ENCODE assay signal across 7 cellular contexts in the genomic region with DNA sequence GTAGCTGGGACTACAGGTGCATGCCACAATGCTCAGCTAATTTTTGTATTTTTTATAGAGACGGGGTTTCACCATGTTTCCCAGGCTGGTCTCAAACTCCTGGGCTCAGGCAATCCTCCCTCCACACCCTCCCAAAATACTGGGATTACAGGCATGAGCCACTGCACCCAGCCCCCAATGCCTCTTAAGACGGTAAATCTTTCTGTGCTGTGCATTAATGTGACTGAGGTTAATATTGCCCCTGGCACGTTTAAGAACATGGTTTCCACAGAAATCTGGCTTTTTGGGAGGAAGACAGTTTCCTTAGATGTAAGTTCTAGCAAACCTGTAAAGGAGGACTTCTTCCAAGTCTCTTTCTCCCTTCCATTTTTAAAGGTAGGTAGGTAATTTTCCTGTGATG.
"Had no signal": no experiment of that assay in that cellular context is flagged by ENCODE, and none has a peak within 500 bp of the region (broad histone marks: within the 10 kb centered on the region; RNA-seq: fewer than 3 reads in every experiment).

No MANE protein-coding gene starts in this region.

- DNase-seq: GOT3, H7, H9, HFFc6 had no signal

- H3K4me3 ChIP-seq: GM23248, GM23338, HAP-1 had no signal

- H3K9me3 ChIP-seq: HAP-1 had no signal

- H3K36me3 ChIP-seq: HAP-1 had no signal

- H3K27ac ChIP-seq: GM23248 had no signal
